Comparison of ENCODE assay signal across 9 cellular contexts in genomic region chr13:50915562-50915961, GRCh38. TPM values are rescaled to one million over a fixed set of nuclear protein-coding genes. Genes with fewer than 3 reads are reported as not detected.
DNase-seq lines count a peak whose midpoint lies in the region; TF ChIP-seq lines count a peak whose summit lies in the region.
"Had no signal": no experiment of that assay in that cellular context is flagged by ENCODE, and none has a peak within 500 bp of the region (broad histone marks: within the 10 kb centered on the region; RNA-seq: fewer than 3 reads in every experiment).

No MANE protein-coding gene starts in this region.

- TF ChIP-seq CTCF in GM13976 (IDR thresholded peaks at IDR 0.05; ENCODE audit: borderline replicate concordance, control extremely low read depth, extremely low read depth, insufficient read depth, missing control alignments) (peak; percentile 22), OCI-LY1 (IDR thresholded peaks at IDR 0.05; ENCODE audit: low read length) (peak; percentile 28; the same call in 1 of the 2 replicates), tibial nerve (IDR thresholded peaks at IDR 0.05) (no peak)

- H3K4me3 ChIP-seq in OCI-LY1 (ENCODE audit: low read depth, low read length, poor library complexity, severe bottlenecking) (peak overlapping the region; percentile 26), tibial nerve (no peak overlapping the region)
- H3K4me3 ChIP-seq: psoas muscle had no signal

- H2AFZ ChIP-seq in OCI-LY1 (ENCODE audit: low read length): no peak overlapping the region

- H3K79me2 ChIP-seq in OCI-LY1 (ENCODE audit: insufficient read depth, low read length): peaks cover 89% of the 10 kb centered on the region

- peak overlapping the region; percentile 58 for H3K9ac ChIP-seq in OCI-LY1 (ENCODE audit: low read length)

- TF ChIP-seq POLR2A in tibial nerve (IDR thresholded peaks at IDR 0.05): no peak

- DNase-seq in AML-193 (lab: John Stamatoyannopoulos, UW) (peak; percentile 44 to 47), GM13976 (ENCODE audit: low spot score) (no peak), GM19238 (ENCODE audit: insufficient read length, low spot score) (no peak), occipital lobe (lab: John Stamatoyannopoulos, UW) (no peak), retina (no peak), tibial nerve (ENCODE audit: low spot score in 2 of 2) (no peak)
- peak; percentile 13 for DNase-seq in effector CD4-positive, alpha-beta T cell
- DNase-seq: psoas muscle had no signal

- H3K27ac ChIP-seq in OCI-LY1 (ENCODE audit: low read depth, low read length, poor library complexity, severe bottlenecking) (peak overlapping the region; percentile 78), tibial nerve (peak overlapping the region in 2 of 4 donors; percentile 3 to 72)
- H3K27ac ChIP-seq: psoas muscle had no signal

- H3K36me3 ChIP-seq in OCI-LY1 (ENCODE audit: insufficient read depth, low read length) (0 out of 2 replicates have a peak, but pooled peaks cover 4% of the 10 kb centered on the region), tibial nerve (no peaks in the 10 kb centered on the region)

- no peaks in the 10 kb centered on the region for H4K20me1 ChIP-seq in OCI-LY1 (ENCODE audit: insufficient read depth, low read length)

- WGBS in tibial nerve, 2 donors: 82 to 86% methylated on average over 5 of the region's 5 CpGs

- in situ Hi-C loops in GM13976 (cut with MboI; ENCODE audit: low sequenced_read_pairs, unreplicated experiment): loop anchor here (10.0 kb wide), 1 partner anchor 921 kb away; the partner anchor contains the start of gene TRIM13

- H3K4me1 ChIP-seq in OCI-LY1 (ENCODE audit: insufficient read depth, low read length, severe bottlenecking) (peaks cover 70% of the 10 kb centered on the region), tibial nerve (peaks cover 0 to 74% (median 34%) of the 10 kb centered on the region in 4 donors)

- H3K27me3 ChIP-seq in OCI-LY1 (ENCODE audit: insufficient read depth, low read length): no peaks in the 10 kb centered on the region
- H3K27me3 ChIP-seq in tibial nerve: no peaks in the 10 kb centered on the region

- H3K4me2 ChIP-seq in OCI-LY1 (ENCODE audit: low read length): peak overlapping the region; percentile 67

- no peaks in the 10 kb centered on the region for H3K9me2 ChIP-seq in OCI-LY1 (ENCODE audit: low read depth, low read length)

- peaks cover 4% of the 10 kb centered on the region; the same call in 1 of the 2 replicates for H3K9me3 ChIP-seq in OCI-LY1 (ENCODE audit: low read length)
- H3K9me3 ChIP-seq in tibial nerve: no peaks in the 10 kb centered on the region
- H3K9me3 ChIP-seq: psoas muscle had no signal

- TF ChIP-seq EP300 in tibial nerve (IDR thresholded peaks at IDR 0.05): no peak

- no peaks in the 10 kb centered on the region for H3F3A ChIP-seq in OCI-LY1 (ENCODE audit: insufficient read depth, low read length)

RNA-seq across cellular contexts. Expression of gene RNASEH2B, which starts 6.0 kb away (rescaled TPM):
- total RNA-seq in occipital lobe: 272 TPM
- total RNA-seq in tibial nerve: 100 to 1,000 TPM in 1 of 4 donors, 10 to 100 TPM in 3; 52.5 to 104 (median 76.5) TPM

Comparison
In these comparisons a context has a peak if more than half of its experiments do, and no peak if none do; other contexts are left out.
1. DNase-seq: peak in AML-193 (2 of 2) and effector CD4-positive, alpha-beta T cell (single experiment); none in GM13976 (single experiment), GM19238 (single experiment), occipital lobe (single experiment), retina (single experiment) and tibial nerve (0 of 2).
2. CTCF ChIP-seq: peak in GM13976 (single experiment) and OCI-LY1 (single experiment); none in tibial nerve (0 of 5).